ENCODE assay signal across 1 cellular context in the genomic region with DNA sequence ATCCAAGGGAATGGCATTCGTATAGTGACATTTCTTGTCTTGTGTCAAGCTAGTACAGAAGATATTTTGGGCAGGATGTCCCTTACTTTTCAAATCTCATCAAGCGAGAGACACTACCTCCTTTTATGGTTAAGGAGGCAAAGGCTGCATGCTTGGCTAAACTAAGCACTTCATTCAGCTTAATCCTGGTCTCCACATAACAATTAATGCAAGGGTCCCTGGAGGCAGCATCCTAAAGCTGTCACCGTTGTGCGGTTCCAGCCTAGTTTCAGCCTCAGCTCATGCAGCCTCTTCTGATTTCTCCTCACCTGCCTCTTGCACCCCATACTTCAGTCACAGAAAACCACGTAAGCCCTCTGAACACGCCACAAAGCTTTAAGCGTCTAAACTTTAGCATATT.
TF ChIP-seq lines count a peak whose summit lies in the region.

No MANE protein-coding gene starts in this region.

TF ChIP-seq in IMR-90, 13 proteins besides CTCF, POLR2A, EP300 and RAD21:
- TF ChIP-seq CHD1 (IDR thresholded peaks at IDR 0.05; ENCODE audit: low read depth, low read length) (no peak), MXI1 (IDR thresholded peaks at IDR 0.05; ENCODE audit: borderline replicate concordance, low read depth, low read length) (no peak), RCOR1 (IDR thresholded peaks at IDR 0.05; ENCODE audit: insufficient replicate concordance, low read length) (no peak)
- TF ChIP-seq, protein P1, sequence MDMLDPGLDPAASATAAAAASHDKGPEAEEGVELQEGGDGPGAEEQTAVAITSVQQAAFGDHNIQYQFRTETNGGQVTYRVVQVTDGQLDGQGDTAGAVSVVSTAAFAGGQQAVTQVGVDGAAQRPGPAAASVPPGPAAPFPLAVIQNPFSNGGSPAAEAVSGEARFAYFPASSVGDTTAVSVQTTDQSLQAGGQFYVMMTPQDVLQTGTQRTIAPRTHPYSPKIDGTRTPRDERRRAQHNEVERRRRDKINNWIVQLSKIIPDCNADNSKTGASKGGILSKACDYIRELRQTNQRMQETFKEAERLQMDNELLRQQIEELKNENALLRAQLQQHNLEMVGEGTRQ (IDR thresholded peaks at IDR 0.05; ENCODE audit: low read depth, low read length): no peak
